ENCODE assay signal across 8 cellular contexts in genomic region chr7:101754432-101755159, GRCh38.
A peak's percentile ranks its signal among the peaks of the same experiment; 100 is the strongest.
DNase-seq lines count a peak whose midpoint lies in the region; ATAC-seq and TF ChIP-seq lines count a peak whose summit lies in the region.

No MANE protein-coding gene starts in this region.

- ATAC-seq in IMR-90 (ENCODE audit: low read depth) (peak; percentile 79), right lobe of liver (peak; percentile 55 to 87 (median 74))
- ATAC-seq in activated naive CD8-positive, alpha-beta T cell treated with anti-CD3 and anti-CD28 coated beads, Interleukin-2, amount 50 U/mL, for 24 hours = peak; percentile 61

- POLR2A ChIA-PET in IMR-90 (lab: Charles Lee; ENCODE audit: unreplicated experiment) = no interaction called here

- no peaks in the 10 kb centered on the region for H3K36me3 Mint-ChIP-seq in activated naive CD8-positive, alpha-beta T cell treated with anti-CD3 and anti-CD28 coated beads, Interleukin-2, amount 50 U/mL, for 24 hours (ENCODE audit: low read depth)
- no peaks in the 10 kb centered on the region for H3K36me3 Mint-ChIP-seq in type B pancreatic cell

- H4K5ac ChIP-seq in IMR-90 (ENCODE audit: low read depth, low read length) = peak overlapping the region; percentile 38; the same call in 1 of the 2 replicates

- H4K91ac ChIP-seq in IMR-90 (ENCODE audit: insufficient read depth, low read depth, low read length) = no peak overlapping the region

- H3K36me3 ChIP-seq in BLaER1 (no peaks in the 10 kb centered on the region), IMR-90 (ENCODE audit: control insufficient read depth, insufficient read depth, low read length) (no peaks in the 10 kb centered on the region), right lobe of liver (no peaks in the 10 kb centered on the region)

- peak; percentile 47 for DNase-seq in IMR-90
- DNase-seq in activated naive CD8-positive, alpha-beta T cell treated with anti-CD3 and anti-CD28 coated beads, Interleukin-2, amount 50 U/mL, for 24 hours = no peak
- no peak for DNase-seq in right lobe of liver
- no peak for DNase-seq in type B pancreatic cell (ENCODE audit: extremely low spot score, unreplicated experiment)
- DNase-seq in NCI-H526 treated with DMSO at 0.1 percent for 48 hours (lab: John Stamatoyannopoulos, UW) = no peak
- no peak for DNase-seq in CD1c-positive myeloid dendritic cell (ENCODE audit: extremely low spot score)
- no peak for DNase-seq in GM19240 (ENCODE audit: insufficient read length, low spot score)

- no TSS peak for BruUV-seq in IMR-90 (replicated peaks; lab: Mats Ljungman, UMichigan)

- H2BK15ac ChIP-seq in IMR-90 (ENCODE audit: low read depth, low read length) = no peak overlapping the region

- no peak for TF ChIP-seq RAD21 in IMR-90 (IDR thresholded peaks at IDR 0.05; ENCODE audit: low read length)

- H2BK5ac ChIP-seq in IMR-90 (ENCODE audit: low read depth, low read length, poor library complexity, severe bottlenecking) = no peak overlapping the region

- in situ Hi-C loops in IMR-90 (cut with MboI; ENCODE audit: low sequenced_read_pairs) = no loop called here

- peak overlapping the region; percentile 29; the same call in 1 of the 2 replicates for H3K56ac ChIP-seq in IMR-90 (ENCODE audit: extremely low read depth, insufficient read depth, low read length)

- H3K4me1 Mint-ChIP-seq in activated naive CD8-positive, alpha-beta T cell treated with anti-CD3 and anti-CD28 coated beads, Interleukin-2, amount 50 U/mL, for 24 hours = peaks cover 13% of the 10 kb centered on the region
- H3K4me1 Mint-ChIP-seq in type B pancreatic cell (ENCODE audit: unreplicated experiment) = peaks cover 10% of the 10 kb centered on the region

- peak overlapping the region; percentile 65; the same call in 1 of the 2 replicates for H3K23ac ChIP-seq in IMR-90 (ENCODE audit: low read depth, low read length)

- no peak overlapping the region for H2AK9ac ChIP-seq in IMR-90 (replicated peaks; ENCODE audit: low read depth, low read length, poor library complexity)

- H3K9ac ChIP-seq in BLaER1 (peak overlapping the region; percentile 51; the same call in 1 of the 2 replicates), IMR-90 (ENCODE audit: low read depth, low read length) (peak overlapping the region; percentile 33)

- peak overlapping the region; percentile 81 for H2AFZ ChIP-seq in IMR-90 (replicated peaks; ENCODE audit: low read length, poor library complexity)

- peak overlapping the region; percentile 71 for H3K4me2 ChIP-seq in BLaER1
- H3K4me2 ChIP-seq in IMR-90 (ENCODE audit: low read depth, low read length) = peak overlapping the region; percentile 86

- H3K9me3 ChIP-seq in BLaER1 (no peaks in the 10 kb centered on the region), IMR-90 (ENCODE audit: control insufficient read depth, insufficient read depth, low read length) (no peaks in the 10 kb centered on the region), right lobe of liver (no peaks in the 10 kb centered on the region)

- 0 out of 2 replicates have a peak overlapping the region, but pooled peaks have one; percentile 2 for H2BK20ac ChIP-seq in IMR-90 (ENCODE audit: low read depth, low read length)

- H3K27ac Mint-ChIP-seq in activated naive CD8-positive, alpha-beta T cell treated with anti-CD3 and anti-CD28 coated beads, Interleukin-2, amount 50 U/mL, for 24 hours = peak overlapping the region; percentile 58
- H3K27ac Mint-ChIP-seq in type B pancreatic cell = peak overlapping the region; percentile 8

- no peaks in the 10 kb centered on the region for H3K9me1 ChIP-seq in IMR-90 (ENCODE audit: insufficient read depth, low read length)

- TF ChIP-seq POLR2A in IMR-90 (IDR thresholded peaks at IDR 0.05; ENCODE audit: low read depth, low read length) (no peak), right lobe of liver (IDR thresholded peaks at IDR 0.05) (no peak)

- no peak overlapping the region for H3K18ac ChIP-seq in IMR-90 (ENCODE audit: low read depth, low read length)

- intact Hi-C loops in IMR-90 (cut with micrococcal nuclease) = no loop called here
- intact Hi-C loops in right lobe of liver (cut with DNase I) = no loop called here

- peaks cover 28% of the 10 kb centered on the region for H3K4me1 ChIP-seq in BLaER1
- H3K4me1 ChIP-seq in IMR-90 (ENCODE audit: control insufficient read depth, insufficient read depth, low read length) = no peaks in the 10 kb centered on the region
- H3K4me1 ChIP-seq in right lobe of liver = no peaks in the 10 kb centered on the region

- peak overlapping the region; percentile 35; the same call in 1 of the 2 replicates for H3K4ac ChIP-seq in IMR-90 (ENCODE audit: low read depth, low read length)

- dilution Hi-C loops in IMR-90 (cut with HindIII; ENCODE audit: low sequenced_read_pairs, unreplicated experiment) = no loop called here

- H3K27me3 Mint-ChIP-seq in activated naive CD8-positive, alpha-beta T cell treated with anti-CD3 and anti-CD28 coated beads, Interleukin-2, amount 50 U/mL, for 24 hours = peaks cover 2% of the 10 kb centered on the region
- H3K27me3 Mint-ChIP-seq in type B pancreatic cell = peaks cover 17% of the 10 kb centered on the region

- H2BK120ac ChIP-seq in IMR-90 (ENCODE audit: low read depth, low read length) = 0 out of 2 replicates have a peak overlapping the region, but pooled peaks have one; percentile 11

- no peaks in the 10 kb centered on the region for H4K20me1 ChIP-seq in BLaER1
- H4K20me1 ChIP-seq in IMR-90 (ENCODE audit: insufficient read depth, low read length) = no peaks in the 10 kb centered on the region

- WGBS in IMR-90 (ENCODE audit: extremely low coverage in 2 of 2, insufficient read length in 1 of 2), 2 experiments = 10% methylated on average over 15 of the region's 22 CpGs; no CpG with 5 or more reads in 1 of the 2 experiments
- 34% methylated on average over 22 of the region's 22 CpGs for WGBS in right lobe of liver (ENCODE audit: insufficient coverage, low coverage, low lambda C conversion rate, missing lambda C conversion rate)

- H2AK5ac ChIP-seq in IMR-90 (ENCODE audit: low read depth, low read length) = no peak overlapping the region

- CTCF ChIA-PET in IMR-90 (lab: Yijun Ruan, JAX) = no interaction called here

- peak overlapping the region; percentile 57 for H3K27ac ChIP-seq in BLaER1
- H3K27ac ChIP-seq in IMR-90 (ENCODE audit: insufficient read depth, low read length) = no peak overlapping the region
- H3K27ac ChIP-seq in right lobe of liver = peak overlapping the region in 1 of 3 donors; percentile 45

- H3K4me3 Mint-ChIP-seq in activated naive CD8-positive, alpha-beta T cell treated with anti-CD3 and anti-CD28 coated beads, Interleukin-2, amount 50 U/mL, for 24 hours = peak overlapping the region; percentile 82
- H3K4me3 Mint-ChIP-seq in type B pancreatic cell = peak overlapping the region; percentile 48

- H3K4me3 ChIP-seq in BLaER1 (peak overlapping the region; percentile 51), IMR-90 (ENCODE audit: insufficient read depth, low read depth, low read length) (peak overlapping the region; percentile 71), right lobe of liver (peak overlapping the region; percentile 25 to 42 (median 35))

- no peaks in the 10 kb centered on the region for H3K9me3 Mint-ChIP-seq in activated naive CD8-positive, alpha-beta T cell treated with anti-CD3 and anti-CD28 coated beads, Interleukin-2, amount 50 U/mL, for 24 hours
- H3K9me3 Mint-ChIP-seq in type B pancreatic cell = no peaks in the 10 kb centered on the region

- no peaks in the 10 kb centered on the region for H3K79me1 ChIP-seq in IMR-90 (ENCODE audit: low read depth in 1 of 2, low read length in 2 of 2)

- H4K8ac ChIP-seq in IMR-90 (ENCODE audit: low read depth in 2 of 2, low read length in 2 of 2) = peak overlapping the region; percentile 10 to 64; a peak in 2 of 4 replicates

- H3K27me3 ChIP-seq in BLaER1 (no peaks in the 10 kb centered on the region), IMR-90 (ENCODE audit: control insufficient read depth, insufficient read depth, low read length) (peaks cover 13% of the 10 kb centered on the region), right lobe of liver (no peaks in the 10 kb centered on the region)

- TF ChIP-seq CTCF in IMR-90 (conservative IDR thresholded peaks at IDR 0.05; ENCODE audit: low read depth, low read length) = no peak
- TF ChIP-seq CTCF in right lobe of liver (IDR thresholded peaks at IDR 0.05) = no peak
- TF ChIP-seq CTCF in type B pancreatic cell (conservative IDR thresholded peaks at IDR 0.05) = no peak

- H3K14ac ChIP-seq in IMR-90 (replicated peaks; ENCODE audit: low read depth, low read length) = peak overlapping the region; percentile 14

TF ChIP-seq in IMR-90, 13 proteins besides CTCF, POLR2A, EP300 and RAD21:
- no peak for TF ChIP-seq RFX5 (IDR thresholded peaks at IDR 0.05; ENCODE audit: low read depth, low read length)
- TF ChIP-seq BHLHE40 (IDR thresholded peaks at IDR 0.05; ENCODE audit: low read depth, low read length) = no peak
- TF ChIP-seq CHD1 (IDR thresholded peaks at IDR 0.05; ENCODE audit: low read depth, low read length) = no peak
- no peak for TF ChIP-seq ELK1 (IDR thresholded peaks at IDR 0.05; ENCODE audit: borderline replicate concordance, low read depth, low read length)
- no peak for TF ChIP-seq RCOR1 (IDR thresholded peaks at IDR 0.05; ENCODE audit: insufficient replicate concordance, low read length)
- no peak for TF ChIP-seq USF2 (IDR thresholded peaks at IDR 0.05; ENCODE audit: low read depth, low read length)
